Comparison of ENCODE assay signal across 1 cellular context in genomic region chr1:53372501-53372951, GRCh38.
TF ChIP-seq lines count a peak whose summit lies in the region.

No MANE protein-coding gene starts in this region.

TF ChIP-seq in GM23338, 12 proteins besides CTCF, POLR2A, EP300 and RAD21 (continued from another document):
- TF ChIP-seq ZNF462 (CRISPR knock-in tag; IDR thresholded peaks at IDR 0.05): no peak
- no peak for TF ChIP-seq REST (IDR thresholded peaks at IDR 0.05; ENCODE audit: unreplicated experiment)
- TF ChIP-seq ZNF114 (CRISPR knock-in tag; IDR thresholded peaks at IDR 0.05): no peak
- TF ChIP-seq EZH2 (IDR thresholded peaks at IDR 0.05; ENCODE audit: low read depth, unreplicated experiment): no peak
- no peak for TF ChIP-seq STAT1 (IDR thresholded peaks at IDR 0.05; ENCODE audit: unreplicated experiment)
- no peak for TF ChIP-seq JUNB (IDR thresholded peaks at IDR 0.05; ENCODE audit: unreplicated experiment)
